In the genomic region with DNA sequence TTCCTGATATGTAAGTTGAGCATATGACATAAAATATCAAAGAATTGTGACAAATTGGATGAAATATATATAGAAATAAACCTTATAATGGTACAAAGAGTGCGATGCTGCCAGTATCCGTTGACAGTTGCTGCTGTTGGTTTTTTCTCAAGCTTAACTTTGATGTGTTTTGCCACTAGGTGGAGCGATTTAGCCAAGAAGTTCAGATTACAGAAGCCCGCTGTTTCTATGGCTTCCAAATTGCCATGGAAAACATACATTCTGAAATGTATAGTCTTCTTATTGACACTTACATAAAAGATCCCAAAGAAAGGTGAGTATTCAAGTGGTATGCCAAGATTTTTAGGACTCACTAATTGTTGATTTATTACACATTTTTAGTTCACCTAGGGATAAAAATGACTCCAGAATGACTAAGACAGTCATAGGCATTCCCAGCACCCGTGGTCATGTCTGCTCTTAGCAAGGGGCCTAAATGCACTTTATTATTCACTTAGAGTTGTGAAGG, we compare ENCODE assay signal across 1 cellular context.
A peak's percentile ranks its signal among the peaks of the same experiment; 100 is the strongest.
TF ChIP-seq lines count a peak whose summit lies in the region.

No MANE protein-coding gene starts in this region.

TF ChIP-seq in K562, 482 proteins besides CTCF, POLR2A, EP300 and RAD21 (continued from another document):
- TF ChIP-seq KAT2B (IDR thresholded peaks at IDR 0.05; ENCODE audit: low read depth, low read length) (no peak), TAF9B (IDR thresholded peaks at IDR 0.05; ENCODE audit: partially characterized antibody) (no peak), STAG1 (CRISPR knock-in tag; IDR thresholded peaks at IDR 0.05; ENCODE audit: borderline replicate concordance) (no peak), SMAD4 (CRISPR knock-in tag; conservative IDR thresholded peaks at IDR 0.05) (no peak), RBM22 (IDR thresholded peaks at IDR 0.05; ENCODE audit: low read depth, low read length, poor library complexity, severe bottlenecking) (peak; percentile 64), POLR2H (tag; IDR thresholded peaks at IDR 0.05; ENCODE audit: low read depth) (peak; percentile 46), HDAC6 (IDR thresholded peaks at IDR 0.05; ENCODE audit: low read depth, low read length) (no peak), FOXK2 (conservative IDR thresholded peaks at IDR 0.05 in 1 of 2, IDR thresholded peaks at IDR 0.05 in 1 of 2; ENCODE audit: low read depth in 2 of 2) (peak in 1 of 2 experiments; percentile 44; a peak in 1 of 4 replicates), TAF7 (tag; IDR thresholded peaks at IDR 0.05) (no peak), RFX1 (IDR thresholded peaks at IDR 0.05) (peak; percentile 81), ZNF699 (CRISPR knock-in tag; IDR thresholded peaks at IDR 0.05; ENCODE audit: insufficient replicate concordance) (no peak), NR2F6 (CRISPR knock-in tag; IDR thresholded peaks at IDR 0.05) (no peak), HNRNPL (IDR thresholded peaks at IDR 0.05; ENCODE audit: low read depth, low read length) (no peak), CBX5 (IDR thresholded peaks at IDR 0.05; ENCODE audit: borderline replicate concordance, low read depth) (no peak), ZNF23 (CRISPR knock-in tag; IDR thresholded peaks at IDR 0.05) (no peak), SIN3A (IDR thresholded peaks at IDR 0.05; ENCODE audit: borderline replicate concordance in 2 of 2, control insufficient read depth in 1 of 2, low read depth in 2 of 2, low read length in 2 of 2) (peak; percentile 5 to 62; a peak in 1 of 4 replicates), ZNF707 (CRISPR knock-in tag; conservative IDR thresholded peaks at IDR 0.05) (no peak), GTF3C2 (IDR thresholded peaks at IDR 0.05; ENCODE audit: borderline replicate concordance, extremely low read depth, insufficient read length) (no peak), PHB (CRISPR knock-in tag; IDR thresholded peaks at IDR 0.05) (no peak), TFAM (CRISPR knock-in tag; conservative IDR thresholded peaks at IDR 0.05) (no peak), MTA3 (IDR thresholded peaks at IDR 0.05; ENCODE audit: borderline replicate concordance) (no peak), ZC3H8 (IDR thresholded peaks at IDR 0.05) (no peak), ZNF232 (CRISPR knock-in tag; IDR thresholded peaks at IDR 0.05) (no peak), NCOA1 (IDR thresholded peaks at IDR 0.05; ENCODE audit: low read depth) (no peak), ZNF586 (CRISPR knock-in tag; conservative IDR thresholded peaks at IDR 0.05) (0 out of 2 replicates have a peak, but pooled peaks have one; percentile 62), CTCFL (IDR thresholded peaks at IDR 0.05; ENCODE audit: borderline replicate concordance, insufficient read depth, low read depth, low read length, poor library complexity, severe bottlenecking) (no peak), LEF1 (IDR thresholded peaks at IDR 0.05) (peak; percentile 53; the same call in 1 of the 2 replicates), CGGBP1 (CRISPR knock-in tag; IDR thresholded peaks at IDR 0.05) (no peak), NONO (IDR thresholded peaks at IDR 0.05; ENCODE audit: low read depth in 2 of 2, low read length in 1 of 2) (no peak)
- TF ChIP-seq, protein P1, sequence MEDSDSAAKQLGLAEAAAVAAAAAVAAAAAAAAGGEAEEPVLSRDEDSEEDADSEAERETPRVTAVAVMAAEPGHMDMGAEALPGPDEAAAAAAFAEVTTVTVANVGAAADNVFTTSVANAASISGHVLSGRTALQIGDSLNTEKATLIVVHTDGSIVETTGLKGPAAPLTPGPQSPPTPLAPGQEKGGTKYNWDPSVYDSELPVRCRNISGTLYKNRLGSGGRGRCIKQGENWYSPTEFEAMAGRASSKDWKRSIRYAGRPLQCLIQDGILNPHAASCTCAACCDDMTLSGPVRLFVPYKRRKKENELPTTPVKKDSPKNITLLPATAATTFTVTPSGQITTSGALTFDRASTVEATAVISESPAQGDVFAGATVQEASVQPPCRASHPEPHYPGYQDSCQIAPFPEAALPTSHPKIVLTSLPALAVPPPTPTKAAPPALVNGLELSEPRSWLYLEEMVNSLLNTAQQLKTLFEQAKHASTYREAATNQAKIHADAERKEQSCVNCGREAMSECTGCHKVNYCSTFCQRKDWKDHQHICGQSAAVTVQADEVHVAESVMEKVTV (CRISPR knock-in tag; IDR thresholded peaks at IDR 0.05): peak; percentile 75
- TF ChIP-seq, protein P2, sequence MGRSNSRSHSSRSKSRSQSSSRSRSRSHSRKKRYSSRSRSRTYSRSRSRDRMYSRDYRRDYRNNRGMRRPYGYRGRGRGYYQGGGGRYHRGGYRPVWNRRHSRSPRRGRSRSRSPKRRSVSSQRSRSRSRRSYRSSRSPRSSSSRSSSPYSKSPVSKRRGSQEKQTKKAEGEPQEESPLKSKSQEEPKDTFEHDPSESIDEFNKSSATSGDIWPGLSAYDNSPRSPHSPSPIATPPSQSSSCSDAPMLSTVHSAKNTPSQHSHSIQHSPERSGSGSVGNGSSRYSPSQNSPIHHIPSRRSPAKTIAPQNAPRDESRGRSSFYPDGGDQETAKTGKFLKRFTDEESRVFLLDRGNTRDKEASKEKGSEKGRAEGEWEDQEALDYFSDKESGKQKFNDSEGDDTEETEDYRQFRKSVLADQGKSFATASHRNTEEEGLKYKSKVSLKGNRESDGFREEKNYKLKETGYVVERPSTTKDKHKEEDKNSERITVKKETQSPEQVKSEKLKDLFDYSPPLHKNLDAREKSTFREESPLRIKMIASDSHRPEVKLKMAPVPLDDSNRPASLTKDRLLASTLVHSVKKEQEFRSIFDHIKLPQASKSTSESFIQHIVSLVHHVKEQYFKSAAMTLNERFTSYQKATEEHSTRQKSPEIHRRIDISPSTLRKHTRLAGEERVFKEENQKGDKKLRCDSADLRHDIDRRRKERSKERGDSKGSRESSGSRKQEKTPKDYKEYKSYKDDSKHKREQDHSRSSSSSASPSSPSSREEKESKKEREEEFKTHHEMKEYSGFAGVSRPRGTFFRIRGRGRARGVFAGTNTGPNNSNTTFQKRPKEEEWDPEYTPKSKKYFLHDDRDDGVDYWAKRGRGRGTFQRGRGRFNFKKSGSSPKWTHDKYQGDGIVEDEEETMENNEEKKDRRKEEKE (IDR thresholded peaks at IDR 0.05; ENCODE audit: borderline replicate concordance in 1 of 2, control insufficient read depth in 1 of 2, low read depth in 2 of 2, low read length in 1 of 2): 0 out of 4 replicates have a peak, but pooled peaks of 1 of the 2 experiments have one; percentile 25
